1 cellular context compared by ENCODE assay signal in genomic region chr6:16157909-16158308, GRCh38.
TF ChIP-seq lines count a peak whose summit lies in the region.

No MANE protein-coding gene starts in this region.

TF ChIP-seq in K562, 482 proteins besides CTCF, POLR2A, EP300 and RAD21 (continued from another document and continues in another):
- TF ChIP-seq ATF2 (CRISPR knock-in tag; IDR thresholded peaks at IDR 0.05) (no peak), NCOA2 (IDR thresholded peaks at IDR 0.05; ENCODE audit: partially characterized antibody in 2 of 2) (no peak), CXXC5 (CRISPR knock-in tag; IDR thresholded peaks at IDR 0.05) (peak; percentile 26; the same call in 1 of the 2 replicates), CBX1 (IDR thresholded peaks at IDR 0.05; ENCODE audit: low read depth) (no peak), SIX5 (IDR thresholded peaks at IDR 0.05; ENCODE audit: borderline replicate concordance in 1 of 2, insufficient read depth in 1 of 2, low read depth in 1 of 2, low read length in 2 of 2) (no peak), L3MBTL2 (IDR thresholded peaks at IDR 0.05) (peak; percentile 94), POU5F1 (IDR thresholded peaks at IDR 0.05; ENCODE audit: borderline replicate concordance, low read depth, low read length, partially characterized antibody) (no peak), ZC3H11A (IDR thresholded peaks at IDR 0.05; ENCODE audit: low read depth, low read length) (no peak), ZNF232 (CRISPR knock-in tag; IDR thresholded peaks at IDR 0.05) (no peak), TEAD4 (IDR thresholded peaks at IDR 0.05; ENCODE audit: low read length) (0 out of 2 replicates have a peak, but pooled peaks have one; percentile 45), TEAD4 (CRISPR knock-in tag; IDR thresholded peaks at IDR 0.05; ENCODE audit: borderline replicate concordance) (no peak), PBX2 (CRISPR knock-in tag; IDR thresholded peaks at IDR 0.05; ENCODE audit: low read depth) (no peak), PBX2 (tag; conservative IDR thresholded peaks at IDR 0.05; ENCODE audit: low read depth) (peak; percentile 60; the same call in 1 of the 2 replicates), ZFP30 (CRISPR knock-in tag; IDR thresholded peaks at IDR 0.05; ENCODE audit: borderline replicate concordance) (no peak), MGA (IDR thresholded peaks at IDR 0.05) (peak; percentile 95), E2F1 (CRISPR knock-in tag; IDR thresholded peaks at IDR 0.05) (no peak), ZNF143 (CRISPR knock-in tag; IDR thresholded peaks at IDR 0.05) (no peak), ZNF740 (CRISPR knock-in tag; IDR thresholded peaks at IDR 0.05) (no peak), ZNF740 (tag; IDR thresholded peaks at IDR 0.05) (no peak), NFATC3 (IDR thresholded peaks at IDR 0.05) (no peak), ZNF592 (IDR thresholded peaks at IDR 0.05) (peak; percentile 92), MEF2D (tag; conservative IDR thresholded peaks at IDR 0.05; ENCODE audit: low read depth) (no peak), SMC3 (conservative IDR thresholded peaks at IDR 0.05; ENCODE audit: insufficient read depth, low read depth, low read length) (no peak), ZBTB34 (CRISPR knock-in tag; IDR thresholded peaks at IDR 0.05) (no peak), ATF4 (CRISPR knock-in tag; IDR thresholded peaks at IDR 0.05) (no peak)
